ENCODE assay signal across 31 cellular contexts in the genomic region with DNA sequence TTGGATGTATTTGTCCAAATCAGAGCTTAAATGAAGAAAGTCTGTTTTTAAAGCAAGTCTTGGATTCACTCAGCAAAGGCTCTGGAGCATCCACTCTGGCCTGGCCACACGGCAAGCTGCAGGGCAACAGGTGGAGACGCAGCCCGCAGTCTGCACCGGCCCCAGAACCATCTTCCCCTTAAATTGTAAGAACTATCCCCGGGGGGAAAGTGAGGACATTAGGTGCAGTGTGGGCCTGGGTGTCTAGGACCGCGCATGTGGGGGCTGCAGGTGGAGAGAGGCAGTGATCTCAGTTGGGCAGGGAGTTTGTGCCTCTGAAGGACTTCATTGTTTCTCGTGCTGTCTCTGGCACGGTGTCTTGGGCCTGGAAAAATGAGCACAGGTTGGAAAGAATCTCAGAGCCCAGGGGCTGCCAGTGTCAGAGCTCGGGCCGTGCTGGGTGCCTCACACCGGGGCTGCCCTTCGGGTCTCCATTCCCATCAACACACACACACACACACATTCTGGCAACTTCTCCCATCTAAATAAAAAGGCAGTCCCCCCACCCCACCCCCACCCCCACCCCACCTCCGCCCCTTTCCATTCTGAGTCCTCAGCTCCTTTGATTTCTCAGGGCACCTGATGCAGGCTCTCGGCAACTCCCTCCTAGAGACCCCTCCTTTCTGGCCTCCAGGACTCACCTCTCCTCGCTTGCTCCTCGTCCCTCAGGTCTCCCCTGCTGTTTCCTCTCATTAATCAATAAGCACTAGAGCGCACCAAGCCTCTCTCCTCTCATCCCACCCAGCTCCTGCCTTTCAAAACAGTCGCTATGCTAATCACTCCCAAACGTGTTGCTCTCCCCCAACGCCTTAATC. TPM values are rescaled to one million over a fixed set of nuclear protein-coding genes. Genes with fewer than 3 reads are reported as not detected.
"Had no signal": no experiment of that assay in that cellular context is flagged by ENCODE, and none has a peak within 500 bp of the region (broad histone marks: within the 10 kb centered on the region; RNA-seq: fewer than 3 reads in every experiment).

No MANE protein-coding gene starts in this region.

- H3K9me3 ChIP-seq: gastrocnemius medialis, left lung, lower lobe of right lung, prostate gland, thyroid gland had no signal

- H3K36me3 ChIP-seq: gastrocnemius medialis, left lung, lower lobe of right lung, prostate gland, thyroid gland had no signal

- DNase-seq: activated CD4-positive, alpha-beta memory T cell treated with anti-CD3 and anti-CD28 coated beads, Interleukin-2, amount 10 ng/mL, durations not matched to agents 7 days and 5 days; activated CD4-positive, alpha-beta T cell treated with anti-CD3 and anti-CD28 coated beads for 1 hour; activated CD4-positive, alpha-beta T cell treated with anti-CD3 and anti-CD28 coated beads, Interleukin-2, amount 10 ng/mL, durations not matched to agents 7 days and 5 days; activated CD8-positive, alpha-beta memory T cell treated with anti-CD3 and anti-CD28 coated beads, Interleukin-2, amount 50 U/mL, for 48 hours; activated gamma-delta T cell treated with Interleukin-2 at 50 U/mL for 16 hours; activated naive CD4-positive, alpha-beta T cell treated with anti-CD3 and anti-CD28 coated beads, Interleukin-2, amount 50 U/mL, for 16 hours; activated naive CD8-positive, alpha-beta T cell treated with anti-CD3 and anti-CD28 coated beads, Interleukin-2, amount 50 U/mL, for 24 hours; activated T-cell treated with anti-CD3 and anti-CD28 coated beads, Interleukin-2, amount 50 U/mL, for 24 hours; effector CD8-positive, alpha-beta T cell; gastrocnemius medialis; kidney glomerular epithelial cell; lower lobe of right lung; mesenchymal stem cell; stimulated activated CD4-positive, alpha-beta T cell treated with anti-CD3 and anti-CD28 coated beads, Interleukin-1b, Interleukin-23, amount 100 ng/mL, for 48 hours; stimulated activated CD4-positive, alpha-beta T cell treated with anti-CD3 and anti-CD28 coated beads, Interleukin-4, amount 100 ng/mL, for 4 hours; stimulated activated CD8-positive, alpha-beta memory T cell treated with anti-CD3 and anti-CD28 coated beads, Interleukin-4, amount 100 ng/mL, for 48 hours; stimulated activated naive CD8-positive, alpha-beta T cell treated with anti-CD3 and anti-CD28 coated beads, Interleukin-15, amount 100 ng/mL, for 72 hours; T-helper 2 cell; thyroid gland had no signal

- H3K27me3 ChIP-seq: thyroid gland had no signal

- H3K4me3 ChIP-seq: gastrocnemius medialis, left lung, lower lobe of right lung, prostate gland, smooth muscle cell, thyroid gland had no signal

- H3K4me2 ChIP-seq: smooth muscle cell had no signal

- H3K4me1 ChIP-seq: gastrocnemius medialis, left lung, lower lobe of right lung, prostate gland, thyroid gland had no signal

- ATAC-seq: activated naive CD8-positive, alpha-beta T cell treated with anti-CD3 and anti-CD28 coated beads, Interleukin-2, amount 50 U/mL, for 24 hours; stimulated activated memory B cell treated with anti-CD40 and anti-IgM and Interleukin-4, amounts not matched to agents 10 μg/mL and 1 μg/mL and 100 μg/mL, for 72 hours; stimulated activated naive CD8-positive, alpha-beta T cell treated with anti-CD3 and anti-CD28 coated beads, Interleukin-15, amount 100 ng/mL, for 72 hours had no signal

- FAIRE-seq: bronchial epithelial cell, colon, urothelium cell line had no signal

- H3K27ac ChIP-seq: gastrocnemius medialis, left lung, lower lobe of right lung, prostate gland, thyroid gland had no signal

RNA-seq across cellular contexts. Expression of a gene that starts 48.4 kb away (rescaled TPM):
- total RNA-seq: activated CD4-positive, alpha-beta memory T cell treated with anti-CD3 and anti-CD28 coated beads, Interleukin-2, amount 10 ng/mL, durations not matched to agents 7 days and 5 days; activated CD4-positive, alpha-beta T cell treated with anti-CD3 and anti-CD28 coated beads, Interleukin-2, amount 10 ng/mL, durations not matched to agents 7 days and 5 days; bronchial epithelial cell; dermis microvascular lymphatic vessel endothelial cell; epithelial cell of proximal tubule; mononuclear cell; myocyte; natural killer cell treated with Interleukin-12 subunit alpha and Interleukin-12 subunit beta and Interleukin-15 and Interleukin-18, amount 100 ng/mL, for 72 hours had no signal
